In genomic region chr5:67085616-67086015, GRCh38 we compare ENCODE assay signal across 17 cellular contexts.
DNase-seq lines count a peak whose midpoint lies in the region; ATAC-seq, FAIRE-seq and TF ChIP-seq lines count a peak whose summit lies in the region.
"Had no signal": no experiment of that assay in that cellular context is flagged by ENCODE, and none has a peak within 500 bp of the region (broad histone marks: within the 10 kb centered on the region; RNA-seq: fewer than 3 reads in every experiment).

No MANE protein-coding gene starts in this region.

- WGBS in HepG2 (ENCODE audit: low lambda C conversion rate), result 86% methylated on average over 4 of the region's 4 CpGs

- peak; percentile 55 for ATAC-seq in foreskin keratinocyte
- no peak for ATAC-seq in GM18861 (IDR thresholded peaks at IDR 0.05; ENCODE audit: unreplicated experiment)
- ATAC-seq in HG02973 (IDR thresholded peaks at IDR 0.05; ENCODE audit: unreplicated experiment), result no peak
- ATAC-seq in GM18907 (IDR thresholded peaks at IDR 0.05; ENCODE audit: unreplicated experiment), result no peak
- no peak for ATAC-seq in HepG2
- ATAC-seq: stimulated activated memory B cell treated with anti-CD40 and anti-IgM and Interleukin-4, amounts not matched to agents 10 μg/mL and 1 μg/mL and 100 μg/mL, for 72 hours had no signal

- in situ Hi-C loops in HepG2 (cut with HindIII; ENCODE audit: extremely low pct_ligation_motif_present, low pct_unique_long_range_greater_than_20kb), result no loop called here

- peaks cover 6% of the 10 kb centered on the region for H3K4me1 ChIP-seq in foreskin keratinocyte
- no peaks in the 10 kb centered on the region for H3K4me1 ChIP-seq in HepG2 (ENCODE audit: insufficient read depth, low read length)

- DNase-seq in DMS53 treated with DMSO at 0.1 percent for 48 hours (lab: John Stamatoyannopoulos, UW; ENCODE audit: unreplicated experiment) (peak; percentile 67), NCI-H146 (lab: John Stamatoyannopoulos, UW) (peak; percentile 90), NCI-H510A treated with DMSO at 0.1 percent for 48 hours (lab: John Stamatoyannopoulos, UW) (peak; percentile 23), foreskin keratinocyte (no peak), HepG2 (ENCODE audit: low spot score) (no peak)
- DNase-seq: activated naive CD4-positive, alpha-beta T cell; effector memory CD4-positive, alpha-beta T cell; islet precursor cell; nephron progenitor cell; thyroid gland had no signal

- no peak overlapping the region for H3K4me2 ChIP-seq in HepG2 (ENCODE audit: low read depth, low read length)
- H3K4me2 ChIP-seq: KMS-11 had no signal

- FAIRE-seq in HepG2 (lab: Jason Lieb, UNC), result no peak
- FAIRE-seq: GM12892, H1 had no signal

- BruUV-seq in HepG2 (replicated peaks; lab: Mats Ljungman, UMichigan), result no TSS peak

- intact Hi-C loops in HepG2 (cut with micrococcal nuclease; ENCODE audit: unreplicated experiment), result no loop called here

- H3K79me2 ChIP-seq in HepG2 (ENCODE audit: insufficient read depth, low read length), result no peaks in the 10 kb centered on the region

- no peaks in the 10 kb centered on the region for H4K20me1 ChIP-seq in HepG2 (ENCODE audit: insufficient read depth, low read length)

- H3K36me3 ChIP-seq in HepG2 (replicated peaks in 1 of 2; ENCODE audit: control insufficient read depth in 1 of 2, insufficient read depth in 2 of 2, low read length in 2 of 2), result peaks cover under 1 to 2% of the 10 kb centered on the region in 2 experiments; a peak in 1 of 5 replicates
- H3K36me3 ChIP-seq: thyroid gland had no signal

- TF ChIP-seq POLR2A in HepG2 (IDR thresholded peaks at IDR 0.05; ENCODE audit: insufficient read depth in 1 of 2, low read depth in 2 of 2, low read length in 2 of 2), result no peak

- no peak for TF ChIP-seq EP300 in HepG2 (IDR thresholded peaks at IDR 0.05; ENCODE audit: low read depth in 2 of 2, low read length in 2 of 2)
- TF ChIP-seq EP300 in HepG2 (CRISPR knock-in tag; IDR thresholded peaks at IDR 0.05; ENCODE audit: borderline replicate concordance), result no peak

- H2AFZ ChIP-seq in HepG2 (ENCODE audit: low read length), result no peak overlapping the region

- TF ChIP-seq CTCF in foreskin keratinocyte (conservative IDR thresholded peaks at IDR 0.05) (no peak), HepG2 (CRISPR knock-in tag; IDR thresholded peaks at IDR 0.05) (no peak)

- H3K27ac ChIP-seq in foreskin keratinocyte (no peak overlapping the region), HepG2 (ENCODE audit: extremely low read length, insufficient read depth, low read length) (no peak overlapping the region)
- H3K27ac ChIP-seq: KMS-11, thyroid gland had no signal

- no peak overlapping the region for H3K4me3 ChIP-seq in HepG2 (replicated peaks in 1 of 3; ENCODE audit: insufficient read depth in 1 of 3, low read depth in 2 of 3, low read length in 3 of 3)
- H3K4me3 ChIP-seq: thyroid gland had no signal

- POLR2A ChIA-PET in HepG2 (lab: Yijun Ruan, JAX), result interaction anchor here (0.6 to 1.5 kb wide), 2 partner anchors 10 to 485 kb away, joined by 3 to 4 read pairs; no protein-coding TSS in a partner anchor

- H3K27me3 ChIP-seq in foreskin keratinocyte (no peaks in the 10 kb centered on the region), HepG2 (ENCODE audit: control insufficient read depth in 1 of 2, insufficient read depth in 2 of 2, low read length in 2 of 2) (no peaks in the 10 kb centered on the region)
- H3K27me3 ChIP-seq: thyroid gland had no signal

- CTCF ChIA-PET in HepG2 (lab: Yijun Ruan, JAX; ENCODE audit: low intra/inter-chr PET ratio, low total read pairs), result no interaction called here

- no peak overlapping the region for H3K9ac ChIP-seq in HepG2 (ENCODE audit: insufficient read depth, low read depth, low read length)
- H3K9ac ChIP-seq: KMS-11 had no signal

- no peaks in the 10 kb centered on the region for H3K9me3 ChIP-seq in HepG2 (ENCODE audit: low read length)
- H3K9me3 ChIP-seq: thyroid gland had no signal

- TF ChIP-seq RAD21 in HepG2 (CRISPR knock-in tag; IDR thresholded peaks at IDR 0.05), result no peak

TF ChIP-seq in HepG2, 621 proteins besides CTCF, POLR2A, EP300 and RAD21:
- TF ChIP-seq NFATC3 (CRISPR knock-in tag; IDR thresholded peaks at IDR 0.05) (no peak), ATF7 (IDR thresholded peaks at IDR 0.05) (no peak), ATF7 (CRISPR knock-in tag; IDR thresholded peaks at IDR 0.05) (no peak), KLF13 (CRISPR knock-in tag; IDR thresholded peaks at IDR 0.05) (no peak), SIN3B (IDR thresholded peaks at IDR 0.05; ENCODE audit: low read length) (no peak), HCFC1 (IDR thresholded peaks at IDR 0.05; ENCODE audit: low read depth, low read length) (no peak), E2F2 (CRISPR knock-in tag; IDR thresholded peaks at IDR 0.05; ENCODE audit: borderline replicate concordance) (no peak)
- TF ChIP-seq, protein P1, sequence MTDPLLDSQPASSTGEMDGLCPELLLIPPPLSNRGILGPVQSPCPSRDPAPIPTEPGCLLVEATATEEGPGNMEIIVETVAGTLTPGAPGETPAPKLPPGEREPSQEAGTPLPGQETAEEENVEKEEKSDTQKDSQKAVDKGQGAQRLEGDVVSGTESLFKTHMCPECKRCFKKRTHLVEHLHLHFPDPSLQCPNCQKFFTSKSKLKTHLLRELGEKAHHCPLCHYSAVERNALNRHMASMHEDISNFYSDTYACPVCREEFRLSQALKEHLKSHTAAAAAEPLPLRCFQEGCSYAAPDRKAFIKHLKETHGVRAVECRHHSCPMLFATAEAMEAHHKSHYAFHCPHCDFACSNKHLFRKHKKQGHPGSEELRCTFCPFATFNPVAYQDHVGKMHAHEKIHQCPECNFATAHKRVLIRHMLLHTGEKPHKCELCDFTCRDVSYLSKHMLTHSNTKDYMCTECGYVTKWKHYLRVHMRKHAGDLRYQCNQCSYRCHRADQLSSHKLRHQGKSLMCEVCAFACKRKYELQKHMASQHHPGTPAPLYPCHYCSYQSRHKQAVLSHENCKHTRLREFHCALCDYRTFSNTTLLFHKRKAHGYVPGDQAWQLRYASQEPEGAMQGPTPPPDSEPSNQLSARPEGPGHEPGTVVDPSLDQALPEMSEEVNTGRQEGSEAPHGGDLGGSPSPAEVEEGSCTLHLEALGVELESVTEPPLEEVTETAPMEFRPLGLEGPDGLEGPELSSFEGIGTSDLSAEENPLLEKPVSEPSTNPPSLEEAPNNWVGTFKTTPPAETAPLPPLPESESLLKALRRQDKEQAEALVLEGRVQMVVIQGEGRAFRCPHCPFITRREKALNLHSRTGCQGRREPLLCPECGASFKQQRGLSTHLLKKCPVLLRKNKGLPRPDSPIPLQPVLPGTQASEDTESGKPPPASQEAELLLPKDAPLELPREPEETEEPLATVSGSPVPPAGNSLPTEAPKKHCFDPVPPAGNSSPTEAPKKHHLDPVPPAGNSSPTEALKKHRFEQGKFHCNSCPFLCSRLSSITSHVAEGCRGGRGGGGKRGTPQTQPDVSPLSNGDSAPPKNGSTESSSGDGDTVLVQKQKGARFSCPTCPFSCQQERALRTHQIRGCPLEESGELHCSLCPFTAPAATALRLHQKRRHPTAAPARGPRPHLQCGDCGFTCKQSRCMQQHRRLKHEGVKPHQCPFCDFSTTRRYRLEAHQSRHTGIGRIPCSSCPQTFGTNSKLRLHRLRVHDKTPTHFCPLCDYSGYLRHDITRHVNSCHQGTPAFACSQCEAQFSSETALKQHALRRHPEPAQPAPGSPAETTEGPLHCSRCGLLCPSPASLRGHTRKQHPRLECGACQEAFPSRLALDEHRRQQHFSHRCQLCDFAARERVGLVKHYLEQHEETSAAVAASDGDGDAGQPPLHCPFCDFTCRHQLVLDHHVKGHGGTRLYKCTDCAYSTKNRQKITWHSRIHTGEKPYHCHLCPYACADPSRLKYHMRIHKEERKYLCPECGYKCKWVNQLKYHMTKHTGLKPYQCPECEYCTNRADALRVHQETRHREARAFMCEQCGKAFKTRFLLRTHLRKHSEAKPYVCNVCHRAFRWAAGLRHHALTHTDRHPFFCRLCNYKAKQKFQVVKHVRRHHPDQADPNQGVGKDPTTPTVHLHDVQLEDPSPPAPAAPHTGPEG (CRISPR knock-in tag; IDR thresholded peaks at IDR 0.05), result no peak

Comparison
In these comparisons a context has a peak if more than half of its experiments do, and no peak if none do; other contexts are left out.
1. DNase-seq: peak in DMS53 treated with DMSO at 0.1 percent for 48 hours (single experiment), NCI-H146 (single experiment) and NCI-H510A treated with DMSO at 0.1 percent for 48 hours (single experiment); none in foreskin keratinocyte (0 of 2) and HepG2 (single experiment).